ENCODE assay signal across 8 cellular contexts in genomic region chr9:112174223-112174964, GRCh38. TPM values are rescaled to one million over a fixed set of nuclear protein-coding genes. Genes with fewer than 3 reads are reported as not detected.
DNase-seq lines count a peak whose midpoint lies in the region; ATAC-seq and TF ChIP-seq lines count a peak whose summit lies in the region.

No MANE protein-coding gene starts in this region.

- H3K4me1 Mint-ChIP-seq in neural crest cell = peaks cover 34% of the 10 kb centered on the region

- DNase-seq in GM19240 (ENCODE audit: insufficient read length, low spot score) = peak; percentile 66
- DNase-seq in NOMO-1 treated with dmso at 0.1 percent for 144 hours (lab: John Stamatoyannopoulos, UW; ENCODE audit: unreplicated experiment) = peak; percentile 85
- peak; percentile 56 for DNase-seq in activated T-cell treated with anti-CD3 and anti-CD28 coated beads for 4 hours
- peak; percentile 26 for DNase-seq in fibroblast of gingiva (ENCODE audit: low read depth)
- peak; percentile 29 for DNase-seq in neural crest cell (ENCODE audit: low read depth, low spot score)
- DNase-seq in thoracic aorta (ENCODE audit: low spot score) = no peak

- H3K9me3 ChIP-seq in BLaER1 treated with 17β-estradiol and CSF1 and Interleukin-3, amounts not matched to agents 10 nM and 100 nM (replicated peaks in 1 of 11) = no peaks in the 10 kb centered on the region
- H3K9me3 ChIP-seq in thoracic aorta = no peaks in the 10 kb centered on the region

- no peak for TF ChIP-seq CTCF in neural crest cell (conservative IDR thresholded peaks at IDR 0.05)
- TF ChIP-seq CTCF in thoracic aorta (IDR thresholded peaks at IDR 0.05) = no peak

- H3K27me3 ChIP-seq in BLaER1 treated with 17β-estradiol and CSF1 and Interleukin-3, amounts not matched to agents 10 nM and 100 nM = no peaks in the 10 kb centered on the region
- no peaks in the 10 kb centered on the region for H3K27me3 ChIP-seq in thoracic aorta (replicated peaks; ENCODE audit: insufficient read depth)

- H3K27me3 Mint-ChIP-seq in neural crest cell (ENCODE audit: low read depth) = peaks cover 33% of the 10 kb centered on the region

- H3K9ac ChIP-seq in BLaER1 treated with 17β-estradiol and CSF1 and Interleukin-3, amounts not matched to agents 10 nM and 100 nM = peak overlapping the region; percentile 93 to 99 (median 98)

- peak overlapping the region; percentile 91 for H3K27ac Mint-ChIP-seq in neural crest cell (ENCODE audit: unreplicated experiment)

- peak overlapping the region; percentile 93 for H3K4me3 Mint-ChIP-seq in neural crest cell

- peak overlapping the region; percentile 76 to 91 (median 86) for H3K4me3 ChIP-seq in BLaER1 treated with 17β-estradiol and CSF1 and Interleukin-3, amounts not matched to agents 10 nM and 100 nM
- peak overlapping the region; percentile 89 for H3K4me3 ChIP-seq in thoracic aorta

- peaks cover 0 to 24% (median 5%) of the 10 kb centered on the region in 11 experiments; a peak in 5 of 22 replicates for H3K36me3 ChIP-seq in BLaER1 treated with 17β-estradiol and CSF1 and Interleukin-3, amounts not matched to agents 10 nM and 100 nM
- H3K36me3 ChIP-seq in thoracic aorta = no peaks in the 10 kb centered on the region

- H3K36me3 Mint-ChIP-seq in neural crest cell (ENCODE audit: low read depth) = peaks cover 19% of the 10 kb centered on the region

- H4K20me1 ChIP-seq in BLaER1 treated with 17β-estradiol and CSF1 and Interleukin-3, amounts not matched to agents 10 nM and 100 nM = peaks cover 0 to 11% (median 0%) of the 10 kb centered on the region in 11 experiments; a peak in 5 of 22 replicates

- peaks cover 14 to 78% (median 35%) of the 10 kb centered on the region in 10 experiments for H3K4me1 ChIP-seq in BLaER1 treated with 17β-estradiol and CSF1 and Interleukin-3, amounts not matched to agents 10 nM and 100 nM
- peaks cover 3 to 6% of the 10 kb centered on the region in 2 donors for H3K4me1 ChIP-seq in thoracic aorta (ENCODE audit: control insufficient read depth in 1 of 2, low read depth in 2 of 2)

- peak overlapping the region; percentile 80 to 95 (median 92) for H3K4me2 ChIP-seq in BLaER1 treated with 17β-estradiol and CSF1 and Interleukin-3, amounts not matched to agents 10 nM and 100 nM

- no peaks in the 10 kb centered on the region for H3K9me3 Mint-ChIP-seq in neural crest cell

- ATAC-seq in HG03354 (IDR thresholded peaks at IDR 0.05; ENCODE audit: poor library complexity, severe bottlenecking, unreplicated experiment) (peak; percentile 88), thoracic aorta (ENCODE audit: insufficient number of reproducible peaks, low FRiP score, low read depth) (peak; percentile 70)

- peak overlapping the region; percentile 95 to 99 (median 98) for H3K27ac ChIP-seq in BLaER1 treated with 17β-estradiol and CSF1 and Interleukin-3, amounts not matched to agents 10 nM and 100 nM
- H3K27ac ChIP-seq in thoracic aorta = no peak overlapping the region

RNA-seq across cellular contexts. Expression of gene SUSD1, which starts 0.7 kb away (rescaled TPM):
- total RNA-seq in neural crest cell (22.6 and 23.6 TPM in 2 replicates), thoracic aorta (10 to 100 TPM; 13.1 to 24.0 TPM)

Comparison
In these comparisons a context has a peak if more than half of its experiments do, and no peak if none do; other contexts are left out.
1. H3K27ac ChIP-seq: peak in BLaER1 treated with 17β-estradiol and CSF1 and Interleukin-3, amounts not matched to agents 10 nM and 100 nM (11 of 11); none in thoracic aorta (0 of 2).